ENCODE assay signal across 1 cellular context in genomic region chr2:189050110-189050712, GRCh38.
TF ChIP-seq lines count a peak whose summit lies in the region.

No MANE protein-coding gene starts in this region.

TF ChIP-seq in HepG2, 621 proteins besides CTCF, POLR2A, EP300 and RAD21 (continued from another document and continues in another):
- TF ChIP-seq ATF6 (CRISPR knock-in tag; conservative IDR thresholded peaks at IDR 0.05) (no peak), ZGPAT (CRISPR knock-in tag; IDR thresholded peaks at IDR 0.05) (peak; percentile 98), ZBTB3 (CRISPR knock-in tag; IDR thresholded peaks at IDR 0.05; ENCODE audit: borderline replicate concordance, low read depth) (no peak), SALL1 (CRISPR knock-in tag; IDR thresholded peaks at IDR 0.05) (peak; percentile 99), ZNF337 (CRISPR knock-in tag; IDR thresholded peaks at IDR 0.05; ENCODE audit: borderline replicate concordance, low read depth) (no peak), ZBTB7B (CRISPR knock-in tag; IDR thresholded peaks at IDR 0.05) (peak; percentile 98), DR1 (CRISPR knock-in tag; IDR thresholded peaks at IDR 0.05) (no peak), RFX5 (IDR thresholded peaks at IDR 0.05; ENCODE audit: low read depth, low read length) (no peak), DZIP1 (CRISPR knock-in tag; IDR thresholded peaks at IDR 0.05) (no peak), PHF5A (CRISPR knock-in tag; IDR thresholded peaks at IDR 0.05; ENCODE audit: low read depth, unreplicated experiment) (peak; percentile 35), ATF4 (CRISPR knock-in tag; IDR thresholded peaks at IDR 0.05) (peak in 1 of 2 experiments; percentile 46; a peak in 1 of 4 replicates), EHMT2 (IDR thresholded peaks at IDR 0.05; ENCODE audit: borderline replicate concordance, low read depth, low read length) (0 out of 2 replicates have a peak, but pooled peaks have one; percentile 29), RORA (CRISPR knock-in tag; IDR thresholded peaks at IDR 0.05) (peak; percentile 54; the same call in 1 of the 2 replicates), XBP1 (CRISPR knock-in tag; IDR thresholded peaks at IDR 0.05) (no peak), ZSCAN21 (CRISPR knock-in tag; IDR thresholded peaks at IDR 0.05; ENCODE audit: borderline replicate concordance) (no peak), ZNF570 (CRISPR knock-in tag; IDR thresholded peaks at IDR 0.05; ENCODE audit: borderline replicate concordance) (no peak), ISL2 (CRISPR knock-in tag; IDR thresholded peaks at IDR 0.05) (peak; percentile 100), ZNF839 (CRISPR knock-in tag; IDR thresholded peaks at IDR 0.05; ENCODE audit: borderline replicate concordance) (no peak), DNMT1 (CRISPR knock-in tag; IDR thresholded peaks at IDR 0.05) (no peak), BRCA1 (CRISPR knock-in tag; IDR thresholded peaks at IDR 0.05) (no peak), PPARG (CRISPR knock-in tag; conservative IDR thresholded peaks at IDR 0.05) (peak; percentile 91), NR2F1 (CRISPR knock-in tag; IDR thresholded peaks at IDR 0.05) (peak in 1 of 2 experiments; percentile 100; a peak in 3 of 4 replicates), ZBTB49 (CRISPR knock-in tag; IDR thresholded peaks at IDR 0.05; ENCODE audit: borderline replicate concordance) (no peak), CC2D1A (CRISPR knock-in tag; IDR thresholded peaks at IDR 0.05) (no peak), SIN3B (IDR thresholded peaks at IDR 0.05; ENCODE audit: low read length) (no peak), ZNF552 (CRISPR knock-in tag; IDR thresholded peaks at IDR 0.05; ENCODE audit: borderline replicate concordance) (no peak), ETS1 (CRISPR knock-in tag; IDR thresholded peaks at IDR 0.05) (no peak), DNMT3B (CRISPR knock-in tag; conservative IDR thresholded peaks at IDR 0.05) (peak; percentile 78; the same call in 1 of the 2 replicates), POLR2G (IDR thresholded peaks at IDR 0.05; ENCODE audit: low read depth, low read length) (no peak), KDM4B (CRISPR knock-in tag; IDR thresholded peaks at IDR 0.05) (no peak), THAP8 (CRISPR knock-in tag; IDR thresholded peaks at IDR 0.05; ENCODE audit: borderline replicate concordance) (no peak), ZNF644 (CRISPR knock-in tag; IDR thresholded peaks at IDR 0.05; ENCODE audit: low read depth) (peak; percentile 47; the same call in 1 of the 2 replicates), ZNF503 (CRISPR knock-in tag; IDR thresholded peaks at IDR 0.05) (peak; percentile 99), MAX (IDR thresholded peaks at IDR 0.05) (peak; percentile 81), ZNF143 (CRISPR knock-in tag; IDR thresholded peaks at IDR 0.05) (no peak), ISX (CRISPR knock-in tag; conservative IDR thresholded peaks at IDR 0.05) (no peak), ZNF501 (CRISPR knock-in tag; IDR thresholded peaks at IDR 0.05) (no peak), NCOR1 (IDR thresholded peaks at IDR 0.05; ENCODE audit: borderline replicate concordance, low read length) (peak; percentile 95), CSRNP2 (CRISPR knock-in tag; conservative IDR thresholded peaks at IDR 0.05; ENCODE audit: low read depth) (no peak), E2F1 (CRISPR knock-in tag; IDR thresholded peaks at IDR 0.05) (no peak; the same call in 1 of the 2 replicates), ZBTB25 (CRISPR knock-in tag; IDR thresholded peaks at IDR 0.05) (peak; percentile 40; the same call in 1 of the 2 replicates), ZSCAN25 (CRISPR knock-in tag; IDR thresholded peaks at IDR 0.05) (no peak), REPIN1 (CRISPR knock-in tag; IDR thresholded peaks at IDR 0.05; ENCODE audit: borderline replicate concordance, low read depth) (no peak), ZNF44 (CRISPR knock-in tag; IDR thresholded peaks at IDR 0.05) (no peak), SNAPC2 (CRISPR knock-in tag; IDR thresholded peaks at IDR 0.05) (0 out of 2 replicates have a peak, but pooled peaks have one; percentile 38), MYNN (CRISPR knock-in tag; IDR thresholded peaks at IDR 0.05; ENCODE audit: low read depth) (no peak)
